In genomic region chr3:58183891-58184290, GRCh38 we compare ENCODE assay signal across 32 cellular contexts. TPM values are rescaled to one million over a fixed set of nuclear protein-coding genes. Genes with fewer than 3 reads are reported as not detected.
"Had no signal": no experiment of that assay in that cellular context is flagged by ENCODE, and none has a peak within 500 bp of the region (broad histone marks: within the 10 kb centered on the region; RNA-seq: fewer than 3 reads in every experiment).

No MANE protein-coding gene starts in this region.

- H3K9me3 ChIP-seq: SJSA1, SK-N-SH had no signal

- DNase-seq: Karpas-422, KBM-7, MM.1S, MV-4-11, NCI-H1092, NCI-H1105, NCI-H1417 treated with DMSO at 0.1 percent for 48 hours, NCI-H1436 treated with DMSO at 0.1 percent for 48 hours, NCI-H1694 treated with DMSO at 0.1 percent for 48 hours, NCI-H187 treated with DMSO at 0.1 percent for 48 hours, NCI-H2029, NCI-H2081, NCI-H2171, NCI-H226, NCI-H446 treated with DMSO at 0.1 percent for 48 hours, NCI-H510A, NCI-H526, NCI-H748 treated with DMSO at 0.1 percent for 48 hours, NCI-H82, PC-9, SIG-M5, SK-N-SH, SW 1271 had no signal

- H3K9ac ChIP-seq: KMS-11, SK-N-SH had no signal

- H3K36me3 ChIP-seq: SJSA1 had no signal

- H3K4me3 ChIP-seq: PC-9, SJSA1 had no signal

- H3K4me2 ChIP-seq: KMS-11, PC-9, SK-N-SH had no signal

- H2AFZ ChIP-seq: PC-9 had no signal

- ATAC-seq: Panc1, Right ventricle myocardium inferior had no signal

- FAIRE-seq: RCC 7860 had no signal

- H3K27ac ChIP-seq: KMS-11, PC-9, RWPE1, SJSA1 had no signal

- H3K27me3 ChIP-seq: SJSA1 had no signal

RNA-seq across cellular contexts. Expression of gene DNASE1L3, which starts 26.9 kb away (rescaled TPM):
- total RNA-seq: LHCN-M2, MCF 10A, PC-9, RPMI7951, SJSA1 had no signal
- polyA plus RNA-seq: SK-N-SH had no signal
